Comparison of ENCODE assay signal across 1 cellular context in genomic region chr3:28109829-28110228, GRCh38.
TF ChIP-seq lines count a peak whose summit lies in the region.

No MANE protein-coding gene starts in this region.

TF ChIP-seq in HepG2, 621 proteins besides CTCF, POLR2A, EP300 and RAD21 (continued from another document):
- TF ChIP-seq ZNF572 (CRISPR knock-in tag; IDR thresholded peaks at IDR 0.05) (no peak), ATAD3A (CRISPR knock-in tag; IDR thresholded peaks at IDR 0.05) (no peak), PRDM15 (CRISPR knock-in tag; IDR thresholded peaks at IDR 0.05) (no peak), ZNF761 (CRISPR knock-in tag; conservative IDR thresholded peaks at IDR 0.05) (no peak), ZBTB1 (CRISPR knock-in tag; IDR thresholded peaks at IDR 0.05; ENCODE audit: borderline replicate concordance) (no peak), FOXP1 (IDR thresholded peaks at IDR 0.05) (no peak), FOXP1 (CRISPR knock-in tag; IDR thresholded peaks at IDR 0.05) (peak; percentile 12; the same call in 1 of the 2 replicates), HCFC1 (IDR thresholded peaks at IDR 0.05; ENCODE audit: low read depth, low read length) (no peak), ZKSCAN5 (CRISPR knock-in tag; IDR thresholded peaks at IDR 0.05) (peak; percentile 85; the same call in 1 of the 2 replicates), SIX4 (CRISPR knock-in tag; IDR thresholded peaks at IDR 0.05) (no peak), ZKSCAN8 (CRISPR knock-in tag; IDR thresholded peaks at IDR 0.05; ENCODE audit: borderline replicate concordance) (no peak), ZNF7 (CRISPR knock-in tag; IDR thresholded peaks at IDR 0.05) (no peak), ZNF639 (CRISPR knock-in tag; conservative IDR thresholded peaks at IDR 0.05) (no peak), FOXA3 (CRISPR knock-in tag; IDR thresholded peaks at IDR 0.05) (peak; percentile 81), REL (CRISPR knock-in tag; conservative IDR thresholded peaks at IDR 0.05) (no peak), ZNF350 (CRISPR knock-in tag; IDR thresholded peaks at IDR 0.05; ENCODE audit: borderline replicate concordance, low read depth) (no peak), ATF4 (CRISPR knock-in tag; IDR thresholded peaks at IDR 0.05) (peak in 1 of 2 experiments; percentile 47; a peak in 1 of 4 replicates), ZNF496 (CRISPR knock-in tag; IDR thresholded peaks at IDR 0.05; ENCODE audit: insufficient replicate concordance) (no peak), ARHGAP35 (CRISPR knock-in tag; IDR thresholded peaks at IDR 0.05; ENCODE audit: borderline replicate concordance) (no peak), ZNF652 (CRISPR knock-in tag; IDR thresholded peaks at IDR 0.05; ENCODE audit: borderline replicate concordance, low read depth) (no peak), ZNF552 (CRISPR knock-in tag; IDR thresholded peaks at IDR 0.05; ENCODE audit: borderline replicate concordance) (no peak), IRF2 (CRISPR knock-in tag; IDR thresholded peaks at IDR 0.05) (no peak), ZNF644 (CRISPR knock-in tag; IDR thresholded peaks at IDR 0.05; ENCODE audit: low read depth) (peak; percentile 99), ZNF691 (CRISPR knock-in tag; IDR thresholded peaks at IDR 0.05; ENCODE audit: borderline replicate concordance, low read depth) (no peak), NFE2L2 (IDR thresholded peaks at IDR 0.05; ENCODE audit: low read length) (no peak), ZNF891 (CRISPR knock-in tag; IDR thresholded peaks at IDR 0.05) (no peak), NR2F6 (IDR thresholded peaks at IDR 0.05) (no peak), NR2F6 (CRISPR knock-in tag; IDR thresholded peaks at IDR 0.05) (peak; percentile 45; the same call in 1 of the 2 replicates)
- TF ChIP-seq, protein P1, sequence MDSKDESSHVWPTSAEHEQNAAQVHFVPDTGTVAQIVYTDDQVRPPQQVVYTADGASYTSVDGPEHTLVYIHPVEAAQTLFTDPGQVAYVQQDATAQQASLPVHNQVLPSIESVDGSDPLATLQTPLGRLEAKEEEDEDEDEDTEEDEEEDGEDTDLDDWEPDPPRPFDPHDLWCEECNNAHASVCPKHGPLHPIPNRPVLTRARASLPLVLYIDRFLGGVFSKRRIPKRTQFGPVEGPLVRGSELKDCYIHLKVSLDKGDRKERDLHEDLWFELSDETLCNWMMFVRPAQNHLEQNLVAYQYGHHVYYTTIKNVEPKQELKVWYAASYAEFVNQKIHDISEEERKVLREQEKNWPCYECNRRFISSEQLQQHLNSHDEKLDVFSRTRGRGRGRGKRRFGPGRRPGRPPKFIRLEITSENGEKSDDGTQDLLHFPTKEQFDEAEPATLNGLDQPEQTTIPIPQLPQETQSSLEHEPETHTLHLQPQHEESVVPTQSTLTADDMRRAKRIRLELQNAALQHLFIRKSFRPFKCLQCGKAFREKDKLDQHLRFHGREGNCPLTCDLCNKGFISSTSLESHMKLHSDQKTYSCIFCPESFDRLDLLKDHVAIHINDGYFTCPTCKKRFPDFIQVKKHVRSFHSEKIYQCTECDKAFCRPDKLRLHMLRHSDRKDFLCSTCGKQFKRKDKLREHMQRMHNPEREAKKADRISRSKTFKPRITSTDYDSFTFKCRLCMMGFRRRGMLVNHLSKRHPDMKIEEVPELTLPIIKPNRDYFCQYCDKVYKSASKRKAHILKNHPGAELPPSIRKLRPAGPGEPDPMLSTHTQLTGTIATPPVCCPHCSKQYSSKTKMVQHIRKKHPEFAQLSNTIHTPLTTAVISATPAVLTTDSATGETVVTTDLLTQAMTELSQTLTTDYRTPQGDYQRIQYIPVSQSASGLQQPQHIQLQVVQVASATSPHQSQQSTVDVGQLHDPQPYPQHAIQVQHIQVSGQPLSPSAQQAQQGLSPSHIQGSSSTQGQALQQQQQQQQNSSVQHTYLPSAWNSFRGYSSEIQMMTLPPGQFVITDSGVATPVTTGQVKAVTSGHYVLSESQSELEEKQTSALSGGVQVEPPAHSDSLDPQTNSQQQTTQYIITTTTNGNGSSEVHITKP (CRISPR knock-in tag; IDR thresholded peaks at IDR 0.05; ENCODE audit: low read depth): no peak
- TF ChIP-seq, protein P2, sequence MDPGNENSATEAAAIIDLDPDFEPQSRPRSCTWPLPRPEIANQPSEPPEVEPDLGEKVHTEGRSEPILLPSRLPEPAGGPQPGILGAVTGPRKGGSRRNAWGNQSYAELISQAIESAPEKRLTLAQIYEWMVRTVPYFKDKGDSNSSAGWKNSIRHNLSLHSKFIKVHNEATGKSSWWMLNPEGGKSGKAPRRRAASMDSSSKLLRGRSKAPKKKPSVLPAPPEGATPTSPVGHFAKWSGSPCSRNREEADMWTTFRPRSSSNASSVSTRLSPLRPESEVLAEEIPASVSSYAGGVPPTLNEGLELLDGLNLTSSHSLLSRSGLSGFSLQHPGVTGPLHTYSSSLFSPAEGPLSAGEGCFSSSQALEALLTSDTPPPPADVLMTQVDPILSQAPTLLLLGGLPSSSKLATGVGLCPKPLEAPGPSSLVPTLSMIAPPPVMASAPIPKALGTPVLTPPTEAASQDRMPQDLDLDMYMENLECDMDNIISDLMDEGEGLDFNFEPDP (CRISPR knock-in tag; conservative IDR thresholded peaks at IDR 0.05): no peak
- TF ChIP-seq, protein P3, sequence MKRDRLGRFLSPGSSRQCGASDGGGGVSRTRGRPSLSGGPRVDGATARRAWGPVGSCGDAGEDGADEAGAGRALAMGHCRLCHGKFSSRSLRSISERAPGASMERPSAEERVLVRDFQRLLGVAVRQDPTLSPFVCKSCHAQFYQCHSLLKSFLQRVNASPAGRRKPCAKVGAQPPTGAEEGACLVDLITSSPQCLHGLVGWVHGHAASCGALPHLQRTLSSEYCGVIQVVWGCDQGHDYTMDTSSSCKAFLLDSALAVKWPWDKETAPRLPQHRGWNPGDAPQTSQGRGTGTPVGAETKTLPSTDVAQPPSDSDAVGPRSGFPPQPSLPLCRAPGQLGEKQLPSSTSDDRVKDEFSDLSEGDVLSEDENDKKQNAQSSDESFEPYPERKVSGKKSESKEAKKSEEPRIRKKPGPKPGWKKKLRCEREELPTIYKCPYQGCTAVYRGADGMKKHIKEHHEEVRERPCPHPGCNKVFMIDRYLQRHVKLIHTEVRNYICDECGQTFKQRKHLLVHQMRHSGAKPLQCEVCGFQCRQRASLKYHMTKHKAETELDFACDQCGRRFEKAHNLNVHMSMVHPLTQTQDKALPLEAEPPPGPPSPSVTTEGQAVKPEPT (CRISPR knock-in tag; IDR thresholded peaks at IDR 0.05; ENCODE audit: low read depth): no peak
- TF ChIP-seq, protein P4, sequence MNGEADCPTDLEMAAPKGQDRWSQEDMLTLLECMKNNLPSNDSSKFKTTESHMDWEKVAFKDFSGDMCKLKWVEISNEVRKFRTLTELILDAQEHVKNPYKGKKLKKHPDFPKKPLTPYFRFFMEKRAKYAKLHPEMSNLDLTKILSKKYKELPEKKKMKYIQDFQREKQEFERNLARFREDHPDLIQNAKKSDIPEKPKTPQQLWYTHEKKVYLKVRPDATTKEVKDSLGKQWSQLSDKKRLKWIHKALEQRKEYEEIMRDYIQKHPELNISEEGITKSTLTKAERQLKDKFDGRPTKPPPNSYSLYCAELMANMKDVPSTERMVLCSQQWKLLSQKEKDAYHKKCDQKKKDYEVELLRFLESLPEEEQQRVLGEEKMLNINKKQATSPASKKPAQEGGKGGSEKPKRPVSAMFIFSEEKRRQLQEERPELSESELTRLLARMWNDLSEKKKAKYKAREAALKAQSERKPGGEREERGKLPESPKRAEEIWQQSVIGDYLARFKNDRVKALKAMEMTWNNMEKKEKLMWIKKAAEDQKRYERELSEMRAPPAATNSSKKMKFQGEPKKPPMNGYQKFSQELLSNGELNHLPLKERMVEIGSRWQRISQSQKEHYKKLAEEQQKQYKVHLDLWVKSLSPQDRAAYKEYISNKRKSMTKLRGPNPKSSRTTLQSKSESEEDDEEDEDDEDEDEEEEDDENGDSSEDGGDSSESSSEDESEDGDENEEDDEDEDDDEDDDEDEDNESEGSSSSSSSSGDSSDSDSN (CRISPR knock-in tag; IDR thresholded peaks at IDR 0.05): no peak
- TF ChIP-seq, protein P5, sequence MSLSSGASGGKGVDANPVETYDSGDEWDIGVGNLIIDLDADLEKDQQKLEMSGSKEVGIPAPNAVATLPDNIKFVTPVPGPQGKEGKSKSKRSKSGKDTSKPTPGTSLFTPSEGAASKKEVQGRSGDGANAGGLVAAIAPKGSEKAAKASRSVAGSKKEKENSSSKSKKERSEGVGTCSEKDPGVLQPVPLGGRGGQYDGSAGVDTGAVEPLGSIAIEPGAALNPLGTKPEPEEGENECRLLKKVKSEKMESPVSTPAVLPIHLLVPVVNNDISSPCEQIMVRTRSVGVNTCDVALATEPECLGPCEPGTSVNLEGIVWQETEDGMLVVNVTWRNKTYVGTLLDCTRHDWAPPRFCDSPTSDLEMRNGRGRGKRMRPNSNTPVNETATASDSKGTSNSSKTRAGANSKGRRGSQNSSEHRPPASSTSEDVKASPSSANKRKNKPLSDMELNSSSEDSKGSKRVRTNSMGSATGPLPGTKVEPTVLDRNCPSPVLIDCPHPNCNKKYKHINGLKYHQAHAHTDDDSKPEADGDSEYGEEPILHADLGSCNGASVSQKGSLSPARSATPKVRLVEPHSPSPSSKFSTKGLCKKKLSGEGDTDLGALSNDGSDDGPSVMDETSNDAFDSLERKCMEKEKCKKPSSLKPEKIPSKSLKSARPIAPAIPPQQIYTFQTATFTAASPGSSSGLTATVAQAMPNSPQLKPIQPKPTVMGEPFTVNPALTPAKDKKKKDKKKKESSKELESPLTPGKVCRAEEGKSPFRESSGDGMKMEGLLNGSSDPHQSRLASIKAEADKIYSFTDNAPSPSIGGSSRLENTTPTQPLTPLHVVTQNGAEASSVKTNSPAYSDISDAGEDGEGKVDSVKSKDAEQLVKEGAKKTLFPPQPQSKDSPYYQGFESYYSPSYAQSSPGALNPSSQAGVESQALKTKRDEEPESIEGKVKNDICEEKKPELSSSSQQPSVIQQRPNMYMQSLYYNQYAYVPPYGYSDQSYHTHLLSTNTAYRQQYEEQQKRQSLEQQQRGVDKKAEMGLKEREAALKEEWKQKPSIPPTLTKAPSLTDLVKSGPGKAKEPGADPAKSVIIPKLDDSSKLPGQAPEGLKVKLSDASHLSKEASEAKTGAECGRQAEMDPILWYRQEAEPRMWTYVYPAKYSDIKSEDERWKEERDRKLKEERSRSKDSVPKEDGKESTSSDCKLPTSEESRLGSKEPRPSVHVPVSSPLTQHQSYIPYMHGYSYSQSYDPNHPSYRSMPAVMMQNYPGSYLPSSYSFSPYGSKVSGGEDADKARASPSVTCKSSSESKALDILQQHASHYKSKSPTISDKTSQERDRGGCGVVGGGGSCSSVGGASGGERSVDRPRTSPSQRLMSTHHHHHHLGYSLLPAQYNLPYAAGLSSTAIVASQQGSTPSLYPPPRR (CRISPR knock-in tag; IDR thresholded peaks at IDR 0.05; ENCODE audit: borderline replicate concordance): peak; percentile 31; the same call in 1 of the 2 replicates
